In the genomic region with DNA sequence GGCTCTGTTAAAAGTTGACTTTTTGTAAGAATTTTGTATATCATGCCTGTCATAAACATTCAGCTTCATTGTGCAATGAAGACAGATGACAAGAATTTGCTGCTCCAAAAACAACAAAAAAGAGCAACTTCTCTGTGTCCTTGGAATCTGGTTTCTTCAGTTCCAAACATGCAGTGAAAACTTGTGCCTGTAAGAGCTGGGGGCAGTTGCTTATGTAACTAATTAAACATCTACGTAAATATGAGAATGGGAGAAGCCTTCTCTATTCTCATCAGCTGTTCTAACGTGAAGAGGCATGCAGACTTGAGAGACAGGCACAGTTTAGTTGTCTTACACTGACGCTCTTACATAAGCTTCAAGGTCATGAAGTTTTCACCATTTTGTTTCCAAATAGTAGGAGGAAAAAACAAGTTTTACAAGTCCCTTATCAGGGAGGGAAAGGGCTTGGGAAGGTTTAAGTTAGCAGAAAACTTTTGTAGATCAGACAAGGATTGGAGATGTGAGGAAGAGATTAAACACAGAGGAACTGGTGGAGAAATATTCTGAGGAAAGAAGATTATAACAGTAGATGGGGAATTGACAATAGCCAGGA, we compare ENCODE assay signal across 22 cellular contexts.
A peak's percentile ranks its signal among the peaks of the same experiment; 100 is the strongest.
DNase-seq lines count a peak whose midpoint lies in the region; ATAC-seq, FAIRE-seq and TF ChIP-seq lines count a peak whose summit lies in the region.
"Had no signal": no experiment of that assay in that cellular context is flagged by ENCODE, and none has a peak within 500 bp of the region (broad histone marks: within the 10 kb centered on the region; RNA-seq: fewer than 3 reads in every experiment).

No MANE protein-coding gene starts in this region.

- no peaks in the 10 kb centered on the region for H3K4me1 ChIP-seq in endothelial cell of umbilical vein (ENCODE audit: control insufficient read depth, extremely low read depth, insufficient read depth, low read length)
- H3K4me1 ChIP-seq: SJSA1, thyroid gland had no signal

- DNase-seq in LHCN-M2 (ENCODE audit: low read depth): peak; percentile 4
- DNase-seq in endothelial cell of umbilical vein (ENCODE audit: low read depth, low spot score): no peak
- DNase-seq in left ventricle myocardium superior: no peak
- no peak for DNase-seq in sciatic nerve (ENCODE audit: low spot score)
- DNase-seq in T-cell: no peak
- no peak for DNase-seq in GM03348 (ENCODE audit: low spot score)
- DNase-seq in NCI-H1930 (lab: John Stamatoyannopoulos, UW): no peak
- DNase-seq: activated CD4-positive, alpha-beta T cell treated with anti-CD3 and anti-CD28 coated beads, Interleukin-2, amount 50 U/mL, for 1 hour; CD8-positive, alpha-beta T cell; GF-D8; naive thymus-derived CD8-positive, alpha-beta T cell; NCI-H187; NCI-H446; stimulated activated naive CD4-positive, alpha-beta T cell treated with Interleukin-2 at 50 U/mL for 16 hours; thyroid gland; WERI-Rb-1 had no signal

- peaks cover 0 to 1% of the 10 kb centered on the region in 2 donors for H3K27me3 Mint-ChIP-seq in T-cell

- H4K20me1 ChIP-seq in endothelial cell of umbilical vein (replicated peaks; ENCODE audit: control insufficient read depth, extremely low read depth, insufficient read depth, low read length): no peaks in the 10 kb centered on the region

- no peaks in the 10 kb centered on the region for H3K79me2 ChIP-seq in endothelial cell of umbilical vein (ENCODE audit: control insufficient read depth, insufficient read depth, low read length)

- dilution Hi-C loops in endothelial cell of umbilical vein (cut with MboI; ENCODE audit: extremely low pct_ligation_motif_present, low sequenced_read_pairs): no loop called here

- H3K27me3 ChIP-seq in endothelial cell of umbilical vein (ENCODE audit: control insufficient read depth in 2 of 2, insufficient read depth in 2 of 2, low read length in 2 of 2): peaks cover 17 to 49% of the 10 kb centered on the region in 2 experiments
- H3K27me3 ChIP-seq: cardiac muscle cell, SJSA1, thyroid gland had no signal

- peak; percentile 26 for FAIRE-seq in endothelial cell of umbilical vein (lab: Jason Lieb, UNC)
- FAIRE-seq: H1, K562 had no signal

- no peaks in the 10 kb centered on the region for H3K4me1 Mint-ChIP-seq in T-cell
- H3K4me1 Mint-ChIP-seq: naive thymus-derived CD8-positive, alpha-beta T cell had no signal

- no peaks in the 10 kb centered on the region for H3K36me3 ChIP-seq in endothelial cell of umbilical vein (ENCODE audit: control insufficient read depth in 2 of 2, extremely low read depth in 1 of 2, insufficient read depth in 2 of 2, low read length in 2 of 2)
- H3K36me3 ChIP-seq: cardiac muscle cell, SJSA1, thyroid gland, WERI-Rb-1 had no signal

- no peak overlapping the region for H3K4me3 Mint-ChIP-seq in T-cell
- H3K4me3 Mint-ChIP-seq: CD8-positive, alpha-beta T cell; naive thymus-derived CD8-positive, alpha-beta T cell had no signal

- no TSS peak for BruUV-seq in endothelial cell of umbilical vein (replicated peaks; lab: Mats Ljungman, UMichigan)

- no peaks in the 10 kb centered on the region for H3K9me3 ChIP-seq in endothelial cell of umbilical vein (replicated peaks; ENCODE audit: control insufficient read depth, insufficient read depth, low read length)
- H3K9me3 ChIP-seq: SJSA1, thyroid gland had no signal

- ATAC-seq in left ventricle myocardium superior (peak; percentile 55), sciatic nerve (peak; percentile 33), HG02840 (IDR thresholded peaks at IDR 0.05; ENCODE audit: low FRiP score, unreplicated experiment) (no peak), T-cell (replicated peaks in 1 of 4) (no peak)
- ATAC-seq: CD8-positive, alpha-beta T cell; esophagus mucosa; K562; naive thymus-derived CD8-positive, alpha-beta T cell had no signal

- no peak overlapping the region for H3K4me3 ChIP-seq in endothelial cell of umbilical vein (replicated peaks in 1 of 3; ENCODE audit: insufficient read depth in 1 of 3, low read depth in 1 of 3, low read length in 3 of 3)
- H3K4me3 ChIP-seq: cardiac muscle cell, K562, SJSA1, thyroid gland had no signal

- no peaks in the 10 kb centered on the region for H3K9me3 Mint-ChIP-seq in T-cell
- H3K9me3 Mint-ChIP-seq: CD8-positive, alpha-beta T cell; naive thymus-derived CD8-positive, alpha-beta T cell had no signal

- TF ChIP-seq POLR2A in endothelial cell of umbilical vein (IDR thresholded peaks at IDR 0.05; ENCODE audit: low read depth, low read length): no peak

- intact Hi-C loops in endothelial cell of umbilical vein (cut with micrococcal nuclease): no loop called here
- intact Hi-C loops in left ventricle myocardium superior (cut with micrococcal nuclease): no loop called here
- intact Hi-C loops in sciatic nerve (cut with DNase I): no loop called here

- no peak overlapping the region for H3K27ac ChIP-seq in endothelial cell of umbilical vein (ENCODE audit: insufficient read depth, low read depth, low read length)
- H3K27ac ChIP-seq: cardiac muscle cell, SJSA1, thyroid gland, WERI-Rb-1 had no signal

- no peak for TF ChIP-seq CTCF in endothelial cell of umbilical vein (IDR thresholded peaks at IDR 0.05; ENCODE audit: extremely low read depth in 1 of 2, insufficient read depth in 1 of 2, low read depth in 1 of 2, low read length in 2 of 2)

- H2AFZ ChIP-seq in endothelial cell of umbilical vein (ENCODE audit: low read depth, low read length): no peak overlapping the region

- H3K36me3 Mint-ChIP-seq in T-cell: no peaks in the 10 kb centered on the region
- H3K36me3 Mint-ChIP-seq: CD8-positive, alpha-beta T cell; naive thymus-derived CD8-positive, alpha-beta T cell had no signal

- no peak overlapping the region for H3K27ac Mint-ChIP-seq in T-cell
- H3K27ac Mint-ChIP-seq: CD8-positive, alpha-beta T cell; naive thymus-derived CD8-positive, alpha-beta T cell had no signal

- H3K9me1 ChIP-seq in endothelial cell of umbilical vein (replicated peaks; ENCODE audit: control insufficient read depth, extremely low read depth, insufficient read depth, low read length): no peaks in the 10 kb centered on the region

- H3K9ac ChIP-seq in endothelial cell of umbilical vein (replicated peaks; ENCODE audit: extremely low read depth, insufficient read depth, low read length): no peak overlapping the region

- CTCF ChIA-PET in endothelial cell of umbilical vein (lab: Charles Lee) (no interaction called here), T-cell (lab: Charles Lee) (no interaction called here)

- POLR2A ChIA-PET in endothelial cell of umbilical vein (lab: Charles Lee) (no interaction called here), T-cell (lab: Charles Lee) (no interaction called here)

- H3K4me2 ChIP-seq in endothelial cell of umbilical vein (ENCODE audit: insufficient read depth, low read length): no peak overlapping the region

TF ChIP-seq in endothelial cell of umbilical vein, 7 proteins besides CTCF, POLR2A, EP300 and RAD21:
- no peak for TF ChIP-seq FOS (IDR thresholded peaks at IDR 0.05; ENCODE audit: borderline replicate concordance, insufficient read depth, low read length)
- TF ChIP-seq MYC (IDR thresholded peaks at IDR 0.05; ENCODE audit: low read depth, low read length): no peak

Comparison
In these comparisons a context has a peak if more than half of its experiments do, and no peak if none do; other contexts are left out.
1. ATAC-seq: peak in left ventricle myocardium superior (single experiment) and sciatic nerve (single experiment); none in HG02840 (single experiment) and T-cell (0 of 4).